ENCODE assay signal across 7 cellular contexts in genomic region chr12:116691205-116691604, GRCh38.
"Had no signal": no experiment of that assay in that cellular context is flagged by ENCODE, and none has a peak within 500 bp of the region (broad histone marks: within the 10 kb centered on the region; RNA-seq: fewer than 3 reads in every experiment).

No MANE protein-coding gene starts in this region.

- H3K36me3 ChIP-seq: HAP-1 had no signal

- DNase-seq: GM23248, GOT3, H7, KBM-7 had no signal

- H3K27ac ChIP-seq: GM23248, HL-60 had no signal

- H3K36me3 Mint-ChIP-seq: IgD-negative memory B cell had no signal

- H3K4me3 ChIP-seq: GM23248, HAP-1 had no signal

- H3K9me3 ChIP-seq: HAP-1 had no signal

- H3K9me3 Mint-ChIP-seq: IgD-negative memory B cell had no signal

- H3K4me3 Mint-ChIP-seq: IgD-negative memory B cell had no signal

- H3K9ac ChIP-seq: GM23248 had no signal
